In the genomic region with DNA sequence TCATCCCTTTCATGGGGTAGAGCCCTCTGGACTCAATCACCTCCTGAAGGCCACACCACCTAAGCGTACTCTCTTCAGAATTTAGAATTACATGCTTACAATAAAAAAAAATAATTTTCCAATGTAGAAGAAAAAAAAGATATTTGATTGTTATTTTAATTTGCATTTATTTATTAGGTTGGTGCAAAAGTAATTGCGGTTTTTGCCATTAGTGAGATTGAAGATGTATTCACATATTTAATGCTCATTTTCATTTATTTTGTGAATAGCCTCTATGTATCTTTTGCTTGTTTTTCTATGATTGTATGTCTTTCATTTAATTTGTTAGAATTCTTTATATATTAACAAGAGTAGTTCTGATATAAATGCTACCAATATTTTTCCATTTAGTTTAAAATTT, we compare ENCODE assay signal across 23 cellular contexts.
A peak's percentile ranks its signal among the peaks of the same experiment; 100 is the strongest.
DNase-seq lines count a peak whose midpoint lies in the region; ATAC-seq, FAIRE-seq and TF ChIP-seq lines count a peak whose summit lies in the region.
"Had no signal": no experiment of that assay in that cellular context is flagged by ENCODE, and none has a peak within 500 bp of the region (broad histone marks: within the 10 kb centered on the region; RNA-seq: fewer than 3 reads in every experiment).

No MANE protein-coding gene starts in this region.

- no peak overlapping the region for H2BK12ac ChIP-seq in H1 (ENCODE audit: low read depth, low read length)

- H3K56ac ChIP-seq in H1 (replicated peaks; ENCODE audit: insufficient read length, low read depth, low read length) (no peak overlapping the region), mesendoderm (ENCODE audit: low read length) (no peak overlapping the region)

- no peak overlapping the region for H4K91ac ChIP-seq in H1 (replicated peaks; ENCODE audit: insufficient read length, low read length)

- H3K9ac ChIP-seq in HepG2 (ENCODE audit: insufficient read depth, low read depth, low read length): no peak overlapping the region
- no peak overlapping the region for H3K9ac ChIP-seq in H1 (replicated peaks in 1 of 4; ENCODE audit: extremely low read depth in 1 of 4, low read depth in 3 of 4, low read length in 3 of 4)
- no peak overlapping the region for H3K9ac ChIP-seq in mesendoderm (ENCODE audit: low read length)
- H3K9ac ChIP-seq: BLaER1 had no signal

- no peak for TF ChIP-seq RAD21 in HepG2 (CRISPR knock-in tag; IDR thresholded peaks at IDR 0.05)
- no peak for TF ChIP-seq RAD21 in H1 (IDR thresholded peaks at IDR 0.05 in 1 of 2, conservative IDR thresholded peaks at IDR 0.05 in 1 of 2; ENCODE audit: low read depth in 2 of 2, low read length in 2 of 2)

- H2BK5ac ChIP-seq in H1 (ENCODE audit: low read depth, low read length) (no peak overlapping the region), mesendoderm (ENCODE audit: low read length) (no peak overlapping the region)

- H4K20me1 ChIP-seq in HepG2 (ENCODE audit: insufficient read depth, low read length) (no peaks in the 10 kb centered on the region), H1 (replicated peaks in 1 of 2; ENCODE audit: control insufficient read depth in 1 of 2, insufficient read depth in 2 of 2, low read length in 2 of 2) (no peaks in the 10 kb centered on the region)
- H4K20me1 ChIP-seq: BLaER1 had no signal

- H3K27ac ChIP-seq in HepG2 (ENCODE audit: extremely low read length, insufficient read depth, low read length) (no peak overlapping the region), right lobe of liver (no peak overlapping the region), H1 (ENCODE audit: low read depth, low read length) (no peak overlapping the region), mesendoderm (ENCODE audit: low read depth, low read length) (no peak overlapping the region)
- H3K27ac ChIP-seq: 22Rv1, BLaER1, C4-2B had no signal

- H2BK15ac ChIP-seq in H1 (ENCODE audit: low read length): no peak overlapping the region
- no peak overlapping the region for H2BK15ac ChIP-seq in mesendoderm (replicated peaks; ENCODE audit: low read depth)

- H4K8ac ChIP-seq in H1 (ENCODE audit: extremely low read depth, insufficient read depth, low read length) (no peak overlapping the region), mesendoderm (ENCODE audit: low read depth, low read length) (no peak overlapping the region)

- H4K5ac ChIP-seq in H1 (ENCODE audit: insufficient read length, low read depth, low read length): no peak overlapping the region
- H4K5ac ChIP-seq in mesendoderm (ENCODE audit: low read length): no peak overlapping the region

- H3K4me2 ChIP-seq in HepG2 (ENCODE audit: low read depth, low read length) (no peak overlapping the region), H1 (ENCODE audit: insufficient read depth in 1 of 2, low read depth in 2 of 2, low read length in 2 of 2) (no peak overlapping the region), mesendoderm (ENCODE audit: low read length) (no peak overlapping the region)
- H3K4me2 ChIP-seq: GM23338 had no signal

- no peak overlapping the region for H3K18ac ChIP-seq in H1 (ENCODE audit: extremely low read depth, low read length)
- H3K18ac ChIP-seq in mesendoderm (ENCODE audit: low read length): no peak overlapping the region

- no peak overlapping the region for H2BK20ac ChIP-seq in H1 (ENCODE audit: low read length)

- H2AFZ ChIP-seq in HepG2 (ENCODE audit: low read length): no peak overlapping the region
- H2AFZ ChIP-seq in H1 (ENCODE audit: low read length): 0 out of 2 replicates have a peak overlapping the region, but pooled peaks have one; percentile 39
- H2AFZ ChIP-seq: GM23338 had no signal

- H3K9me3 ChIP-seq in HepG2 (ENCODE audit: low read length): peaks cover 52% of the 10 kb centered on the region
- H3K9me3 ChIP-seq in right lobe of liver: no peaks in the 10 kb centered on the region
- H3K9me3 ChIP-seq in H1 (ENCODE audit: insufficient read depth in 2 of 2, low read depth in 1 of 2, low read length in 1 of 2): no peaks in the 10 kb centered on the region
- H3K9me3 ChIP-seq: BLaER1, HAP-1 had no signal

- no peaks in the 10 kb centered on the region for H3K27me3 ChIP-seq in HepG2 (ENCODE audit: control insufficient read depth in 1 of 2, insufficient read depth in 2 of 2, low read length in 2 of 2)
- no peaks in the 10 kb centered on the region for H3K27me3 ChIP-seq in right lobe of liver
- H3K27me3 ChIP-seq in H1 (replicated peaks in 1 of 4; ENCODE audit: control insufficient read depth in 3 of 4, extremely low read depth in 1 of 4, insufficient read depth in 3 of 4, low read length in 3 of 4): no peaks in the 10 kb centered on the region
- no peaks in the 10 kb centered on the region for H3K27me3 ChIP-seq in mesendoderm (ENCODE audit: insufficient read depth, low read length, poor library complexity)
- H3K27me3 ChIP-seq: BLaER1 had no signal

- H2BK120ac ChIP-seq in H1 (replicated peaks; ENCODE audit: low read depth, low read length) (no peak overlapping the region), mesendoderm (ENCODE audit: low read depth, low read length) (peak overlapping the region; percentile 67)

- FAIRE-seq in HepG2 (lab: Jason Lieb, UNC): no peak
- no peak for FAIRE-seq in H1 (lab: Jason Lieb, UNC)
- FAIRE-seq: A204.1, GM12891, GM18507, H54 had no signal

- H3K36me3 ChIP-seq in HepG2 (replicated peaks in 1 of 2; ENCODE audit: control insufficient read depth in 1 of 2, insufficient read depth in 2 of 2, low read length in 2 of 2): no peaks in the 10 kb centered on the region
- no peaks in the 10 kb centered on the region for H3K36me3 ChIP-seq in right lobe of liver
- H3K36me3 ChIP-seq in H1 (ENCODE audit: control insufficient read depth in 2 of 4, insufficient read depth in 4 of 4, low read length in 3 of 4): no peaks in the 10 kb centered on the region
- H3K36me3 ChIP-seq in mesendoderm (ENCODE audit: control insufficient read depth, insufficient read depth, low read length): no peaks in the 10 kb centered on the region
- H3K36me3 ChIP-seq: BLaER1, HAP-1 had no signal

- no peak overlapping the region for H3K4ac ChIP-seq in H1 (replicated peaks; ENCODE audit: insufficient read length, low read depth, low read length)
- H3K4ac ChIP-seq in mesendoderm (ENCODE audit: low read depth, low read length): no peak overlapping the region

- H3K4me3 ChIP-seq in HepG2 (replicated peaks in 1 of 3; ENCODE audit: insufficient read depth in 1 of 3, low read depth in 2 of 3, low read length in 3 of 3) (no peak overlapping the region), right lobe of liver (no peak overlapping the region), H1 (ENCODE audit: extremely low read depth in 1 of 4, insufficient read depth in 2 of 4, low read depth in 3 of 4, low read length in 4 of 4) (no peak overlapping the region), mesendoderm (ENCODE audit: low read length) (no peak overlapping the region)
- H3K4me3 ChIP-seq: BLaER1, GM23338, HAP-1 had no signal

- in situ Hi-C loops in HepG2 (cut with HindIII; ENCODE audit: extremely low pct_ligation_motif_present, low pct_unique_long_range_greater_than_20kb): no loop called here

- H3K79me2 ChIP-seq in HepG2 (ENCODE audit: insufficient read depth, low read length) (no peaks in the 10 kb centered on the region), H1 (ENCODE audit: control insufficient read depth in 1 of 2, insufficient read depth in 2 of 2, low read length in 2 of 2) (no peaks in the 10 kb centered on the region), mesendoderm (ENCODE audit: control insufficient read depth, insufficient read depth, low read length) (no peaks in the 10 kb centered on the region)

- no peak for TF ChIP-seq CTCF in HepG2 (CRISPR knock-in tag; IDR thresholded peaks at IDR 0.05)
- TF ChIP-seq CTCF in right lobe of liver (IDR thresholded peaks at IDR 0.05): no peak
- no peak for TF ChIP-seq CTCF in H1 (IDR thresholded peaks at IDR 0.05; ENCODE audit: control extremely low read depth in 1 of 3, insufficient read depth in 1 of 3, low read depth in 1 of 3, low read length in 3 of 3)

- POLR2A ChIA-PET in HepG2 (lab: Yijun Ruan, JAX): no interaction called here
- POLR2A ChIA-PET in H1 (lab: Charles Lee; ENCODE audit: partially characterized antibody): no interaction called here

- no peak for TF ChIP-seq POLR2A in HepG2 (IDR thresholded peaks at IDR 0.05; ENCODE audit: insufficient read depth in 1 of 2, low read depth in 2 of 2, low read length in 2 of 2)
- no peak for TF ChIP-seq POLR2A in right lobe of liver (IDR thresholded peaks at IDR 0.05)
- no peak for TF ChIP-seq POLR2A in H1 (IDR thresholded peaks at IDR 0.05; ENCODE audit: control extremely low read depth in 1 of 2, low read depth in 2 of 2, low read length in 2 of 2)

- intact Hi-C loops in HepG2 (cut with micrococcal nuclease; ENCODE audit: unreplicated experiment): no loop called here
- intact Hi-C loops in right lobe of liver (cut with DNase I): no loop called here

- BruUV-seq in HepG2 (replicated peaks; lab: Mats Ljungman, UMichigan): no TSS peak

- no peak for TF ChIP-seq EP300 in HepG2 (IDR thresholded peaks at IDR 0.05; ENCODE audit: low read depth in 2 of 2, low read length in 2 of 2)
- no peak for TF ChIP-seq EP300 in HepG2 (CRISPR knock-in tag; IDR thresholded peaks at IDR 0.05; ENCODE audit: borderline replicate concordance)
- TF ChIP-seq EP300 in H1 (IDR thresholded peaks at IDR 0.05; ENCODE audit: borderline replicate concordance in 1 of 2, low read depth in 2 of 2, low read length in 2 of 2): no peak

- H2AK5ac ChIP-seq in H1 (ENCODE audit: low read depth, low read length) (no peak overlapping the region), mesendoderm (ENCODE audit: low read length) (no peak overlapping the region)

- WGBS in HepG2 (ENCODE audit: low lambda C conversion rate): 39% methylated on average over 2 of the region's 2 CpGs
- 94% methylated on average over 2 of the region's 2 CpGs for WGBS in right lobe of liver (ENCODE audit: insufficient coverage, low coverage, low lambda C conversion rate, missing lambda C conversion rate)
- WGBS in H1 (ENCODE audit: extremely low coverage in 1 of 2, insufficient coverage in 1 of 2, insufficient read length in 1 of 2, insufficient replicate concordance in 2 of 2, low coverage in 1 of 2, low lambda C conversion rate in 2 of 2, missing lambda C conversion rate in 1 of 2), 2 experiments: 91% methylated on average over 2 of the region's 2 CpGs; no CpG with 5 or more reads in 1 of the 2 experiments
- no CpG with 5 or more reads among the region's 2 CpGs for WGBS in mesendoderm (ENCODE audit: extremely low coverage, insufficient coverage, low lambda C conversion rate)

- no peak overlapping the region for H3K23ac ChIP-seq in H1 (ENCODE audit: insufficient read length)
- H3K23ac ChIP-seq in mesendoderm (ENCODE audit: low read length): no peak overlapping the region

- no peak for DNase-seq in HepG2 (ENCODE audit: low spot score)
- DNase-seq in right lobe of liver: no peak
- no peak for DNase-seq in H1 (ENCODE audit: low read depth in 1 of 2, low spot score in 2 of 2)
- DNase-seq in mesendoderm: no peak
- DNase-seq in NCI-H510A treated with DMSO at 0.1 percent for 48 hours (lab: John Stamatoyannopoulos, UW): no peak
- no peak for DNase-seq in NCI-H187 treated with DMSO at 0.1 percent for 48 hours (lab: John Stamatoyannopoulos, UW)
- no peak for DNase-seq in activated T-cell treated with anti-CD3 and anti-CD28 coated beads, Interleukin-2, amount 50 U/mL, for 48 hours
- DNase-seq: Caco-2; CD4-positive, CD25-positive, alpha-beta regulatory T cell; CD8-positive, alpha-beta T cell; DMS153; DND-41; GDM1 had no signal

- no peaks in the 10 kb centered on the region for H3K4me1 ChIP-seq in HepG2 (ENCODE audit: insufficient read depth, low read length)
- no peaks in the 10 kb centered on the region for H3K4me1 ChIP-seq in right lobe of liver
- peaks cover 0 to 5% (median 2%) of the 10 kb centered on the region in 4 experiments; a peak in 1 of 7 replicates for H3K4me1 ChIP-seq in H1 (replicated peaks in 1 of 4; ENCODE audit: control insufficient read depth in 3 of 4, insufficient read depth in 4 of 4, low read length in 3 of 4)
- H3K4me1 ChIP-seq in mesendoderm (ENCODE audit: control insufficient read depth, low read depth, low read length): no peaks in the 10 kb centered on the region

- H3K79me1 ChIP-seq in H1 (ENCODE audit: low read depth, low read length): no peaks in the 10 kb centered on the region
- no peaks in the 10 kb centered on the region for H3K79me1 ChIP-seq in mesendoderm (ENCODE audit: low read length)

- CTCF ChIA-PET in HepG2 (lab: Yijun Ruan, JAX; ENCODE audit: low intra/inter-chr PET ratio, low total read pairs): no interaction called here
- CTCF ChIA-PET in H1 (lab: Charles Lee; ENCODE audit: partially characterized antibody): no interaction called here

- H3K14ac ChIP-seq in H1 (ENCODE audit: insufficient read length): no peak overlapping the region

- ATAC-seq in HepG2 (no peak), right lobe of liver (no peak), HG03469 (IDR thresholded peaks at IDR 0.05; ENCODE audit: unreplicated experiment) (no peak)
- ATAC-seq: CD8-positive, alpha-beta T cell had no signal

- no peaks in the 10 kb centered on the region for H3K23me2 ChIP-seq in H1 (ENCODE audit: low read depth, low read length)
